ENCODE assay signal across 14 cellular contexts in genomic region chr10:69864321-69864720, GRCh38.
DNase-seq lines count a peak whose midpoint lies in the region; ATAC-seq and TF ChIP-seq lines count a peak whose summit lies in the region.
"Had no signal": no experiment of that assay in that cellular context is flagged by ENCODE, and none has a peak within 500 bp of the region (broad histone marks: within the 10 kb centered on the region; RNA-seq: fewer than 3 reads in every experiment).

No MANE protein-coding gene starts in this region.

- POLR2A ChIA-PET in RWPE1 (lab: Yijun Ruan, JAX; ENCODE audit: low non-redundant PET), result no interaction called here

- peak; percentile 65 for ATAC-seq in esophagus mucosa
- ATAC-seq: K562 had no signal

- TF ChIP-seq CTCF in RWPE1 (conservative IDR thresholded peaks at IDR 0.05; ENCODE audit: low read depth), result no peak
- TF ChIP-seq CTCF in tibial artery (IDR thresholded peaks at IDR 0.05), result no peak

- H3K27me3 ChIP-seq in tibial artery, result no peaks in the 10 kb centered on the region

- intact Hi-C loops in tibial artery (cut with DNase I; ENCODE audit: low total_unique reads), result no loop called here

- peak; percentile 98 for DNase-seq in ELR (ENCODE audit: low read depth)
- DNase-seq in RWPE1 (ENCODE audit: low spot score), result peak; percentile 66
- peak; percentile 74 for DNase-seq in renal cortical epithelial cell (ENCODE audit: low read depth)
- no peak for DNase-seq in activated gamma-delta T cell (lab: John Stamatoyannopoulos, UW)
- no peak for DNase-seq in activated CD8-positive, alpha-beta memory T cell treated with anti-CD3 and anti-CD28 coated beads for 24 hours
- no peak for DNase-seq in tibial artery
- DNase-seq in NCI-H69 (lab: John Stamatoyannopoulos, UW), result no peak
- DNase-seq: anterior cingulate cortex; H7; NCI-H2029 treated with DMSO at 0.1 percent for 48 hours; RPMI8226; stimulated activated naive CD4-positive, alpha-beta T cell had no signal

- H3K4me1 ChIP-seq in tibial artery, result peaks cover 0 to 39% (median 29%) of the 10 kb centered on the region in 4 donors

- CTCF ChIA-PET in RWPE1 (lab: Yijun Ruan, JAX), result interaction anchor here (0.6 to 2.2 kb wide), 2 partner anchors 50 to 1239 kb away, joined by 4 to 7 read pairs; no protein-coding TSS in a partner anchor

- H3K27ac ChIP-seq in RWPE1, result peak overlapping the region; percentile 65
- H3K27ac ChIP-seq in tibial artery, result no peak overlapping the region

- no peaks in the 10 kb centered on the region for H3K9me3 ChIP-seq in tibial artery

- no peaks in the 10 kb centered on the region for H3K36me3 ChIP-seq in tibial artery

- H3K4me3 ChIP-seq in tibial artery, result no peak overlapping the region
- H3K4me3 ChIP-seq: K562 had no signal

Comparison
In these comparisons a context has a peak if more than half of its experiments do, and no peak if none do; other contexts are left out.
1. DNase-seq: peak in ELR (single experiment), RWPE1 (single experiment) and renal cortical epithelial cell (single experiment); none in activated gamma-delta T cell (single experiment), activated CD8-positive, alpha-beta memory T cell treated with anti-CD3 and anti-CD28 coated beads for 24 hours (single experiment), tibial artery (0 of 2) and NCI-H69 (single experiment).